Comparison of ENCODE assay signal across 1 cellular context in the genomic region with DNA sequence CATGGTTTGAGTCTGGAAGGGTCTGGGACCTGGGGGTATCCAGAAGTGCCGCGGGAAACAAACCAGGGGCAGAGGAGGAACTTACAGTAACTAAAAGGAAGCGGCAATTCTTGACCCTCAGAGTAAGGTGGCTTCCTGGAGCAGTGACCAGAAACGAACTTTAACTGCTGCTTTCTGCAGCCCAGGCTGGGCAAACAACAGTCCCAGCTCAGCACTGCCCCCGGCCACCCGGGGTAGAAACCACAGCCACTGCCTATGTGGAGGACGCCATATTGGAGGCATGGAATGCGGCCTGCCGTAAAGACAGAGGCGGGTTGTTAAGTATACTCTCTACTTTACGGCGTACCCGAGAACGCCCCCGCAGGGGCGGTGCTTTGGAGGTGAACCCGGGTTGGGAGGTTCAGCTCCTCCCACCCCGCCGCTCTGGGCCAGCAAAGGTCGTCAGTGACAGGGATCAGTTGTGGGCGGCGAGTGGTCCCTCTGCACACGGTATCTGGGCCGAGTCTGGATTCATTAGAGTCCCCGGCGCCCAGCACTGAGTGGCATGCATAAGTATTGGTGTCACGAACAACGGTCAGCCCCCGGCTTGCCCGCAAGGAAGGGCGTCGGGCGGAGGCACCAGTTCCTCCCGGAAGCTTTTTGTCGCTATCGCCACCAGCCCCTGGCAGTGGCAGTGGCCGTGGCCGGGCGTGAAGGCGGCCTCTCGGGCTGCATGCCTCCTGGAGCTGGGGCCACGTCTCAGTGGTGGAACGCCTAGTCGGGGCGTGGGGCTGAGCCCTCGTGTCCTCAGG.
A peak's percentile ranks its signal among the peaks of the same experiment; 100 is the strongest.
TF ChIP-seq lines count a peak whose summit lies in the region.

TSS of gene PDSS2 (minus strand) at position 282 of the 791 bp plus-strand sequence. CDS start at position 3, 279 bp downstream.

TF ChIP-seq in HEK293, 187 proteins besides CTCF, POLR2A, EP300 and RAD21 (continued from another document and continues in another):
- TF ChIP-seq ZBTB26 (tag by site-specific recombination; optimal IDR thresholded peaks at IDR 0.05) (peak; percentile 42), ZNF2 (tag by site-specific recombination; IDR thresholded peaks at IDR 0.05) (peak; percentile 47; the same call in 1 of the 2 replicates), GLI2 (tag by site-specific recombination; IDR thresholded peaks at IDR 0.05; ENCODE audit: borderline replicate concordance, low read depth) (no peak), FEZF1 (tag by site-specific recombination; IDR thresholded peaks at IDR 0.05) (no peak), ZNF26 (tag by site-specific recombination; IDR thresholded peaks at IDR 0.05) (no peak), SP7 (tag by site-specific recombination; IDR thresholded peaks at IDR 0.05) (peak; percentile 81), ZBTB8A (tag by site-specific recombination; IDR thresholded peaks at IDR 0.05) (peak; percentile 97), ZNF404 (tag by site-specific recombination; IDR thresholded peaks at IDR 0.05) (no peak), ZNF701 (tag by site-specific recombination; IDR thresholded peaks at IDR 0.05) (no peak), ZNF433 (tag by site-specific recombination; IDR thresholded peaks at IDR 0.05; ENCODE audit: low read depth) (no peak), ZNF366 (tag by site-specific recombination; conservative IDR thresholded peaks at IDR 0.05) (no peak), ZNF239 (tag by site-specific recombination; IDR thresholded peaks at IDR 0.05) (no peak), ZNF391 (tag by site-specific recombination; IDR thresholded peaks at IDR 0.05; ENCODE audit: borderline replicate concordance, low read depth) (no peak), ZNF473 (tag by site-specific recombination; IDR thresholded peaks at IDR 0.05) (no peak), SCRT2 (tag by site-specific recombination; IDR thresholded peaks at IDR 0.05) (0 out of 2 replicates have a peak, but pooled peaks have one; percentile 3), ZNF830 (tag by site-specific recombination; IDR thresholded peaks at IDR 0.05; ENCODE audit: low read depth) (no peak), OVOL3 (tag by site-specific recombination; IDR thresholded peaks at IDR 0.05) (no peak), ZNF23 (tag by site-specific recombination; IDR thresholded peaks at IDR 0.05; ENCODE audit: borderline replicate concordance) (no peak), ZNF302 (tag by site-specific recombination; IDR thresholded peaks at IDR 0.05; ENCODE audit: low read depth) (no peak), ZNF155 (tag by site-specific recombination; IDR thresholded peaks at IDR 0.05) (no peak), ZNF132 (tag by site-specific recombination; IDR thresholded peaks at IDR 0.05; ENCODE audit: borderline replicate concordance) (no peak), BCL11B (tag by site-specific recombination; IDR thresholded peaks at IDR 0.05; ENCODE audit: low read depth) (no peak), ZNF660 (tag by site-specific recombination; IDR thresholded peaks at IDR 0.05) (peak; percentile 97), ZNF549 (tag by site-specific recombination; IDR thresholded peaks at IDR 0.05) (no peak), ZNF24 (tag by site-specific recombination; IDR thresholded peaks at IDR 0.05) (peak; percentile 70; the same call in 1 of the 2 replicates), PRDM10 (tag by site-specific recombination; IDR thresholded peaks at IDR 0.05) (peak; percentile 77), ZNF513 (tag by site-specific recombination; IDR thresholded peaks at IDR 0.05) (no peak), KLF9 (tag by site-specific recombination; IDR thresholded peaks at IDR 0.05; ENCODE audit: low read depth) (peak; percentile 71; the same call in 1 of the 2 replicates), ZNF529 (tag by site-specific recombination; IDR thresholded peaks at IDR 0.05; ENCODE audit: insufficient replicate concordance) (no peak), ZNF555 (tag by site-specific recombination; conservative IDR thresholded peaks at IDR 0.05) (no peak), ZNF837 (tag by site-specific recombination; IDR thresholded peaks at IDR 0.05) (no peak), ZNF221 (tag by site-specific recombination; IDR thresholded peaks at IDR 0.05; ENCODE audit: borderline replicate concordance) (0 out of 2 replicates have a peak, but pooled peaks have one; percentile 72), ZBTB1 (tag by site-specific recombination; IDR thresholded peaks at IDR 0.05) (no peak), ZBTB21 (tag by site-specific recombination; IDR thresholded peaks at IDR 0.05) (no peak), ZIC2 (tag by site-specific recombination; IDR thresholded peaks at IDR 0.05) (peak; percentile 6; the same call in 1 of the 2 replicates), TCF7L2 (IDR thresholded peaks at IDR 0.05; ENCODE audit: borderline replicate concordance, low read depth, low read length) (no peak), ZNF223 (tag by site-specific recombination; IDR thresholded peaks at IDR 0.05) (no peak), ZSCAN16 (tag by site-specific recombination; IDR thresholded peaks at IDR 0.05) (no peak), MYNN (tag by site-specific recombination; IDR thresholded peaks at IDR 0.05; ENCODE audit: borderline replicate concordance) (no peak), ZNF791 (tag by site-specific recombination; IDR thresholded peaks at IDR 0.05) (no peak), IKZF3 (tag by site-specific recombination; IDR thresholded peaks at IDR 0.05) (no peak)
- TF ChIP-seq, protein P1, sequence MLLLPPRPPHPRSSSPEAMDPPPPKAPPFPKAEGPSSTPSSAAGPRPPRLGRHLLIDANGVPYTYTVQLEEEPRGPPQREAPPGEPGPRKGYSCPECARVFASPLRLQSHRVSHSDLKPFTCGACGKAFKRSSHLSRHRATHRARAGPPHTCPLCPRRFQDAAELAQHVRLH (tag by site-specific recombination; IDR thresholded peaks at IDR 0.05), result peak; percentile 27; the same call in 1 of the 2 replicates
- TF ChIP-seq, protein P2, sequence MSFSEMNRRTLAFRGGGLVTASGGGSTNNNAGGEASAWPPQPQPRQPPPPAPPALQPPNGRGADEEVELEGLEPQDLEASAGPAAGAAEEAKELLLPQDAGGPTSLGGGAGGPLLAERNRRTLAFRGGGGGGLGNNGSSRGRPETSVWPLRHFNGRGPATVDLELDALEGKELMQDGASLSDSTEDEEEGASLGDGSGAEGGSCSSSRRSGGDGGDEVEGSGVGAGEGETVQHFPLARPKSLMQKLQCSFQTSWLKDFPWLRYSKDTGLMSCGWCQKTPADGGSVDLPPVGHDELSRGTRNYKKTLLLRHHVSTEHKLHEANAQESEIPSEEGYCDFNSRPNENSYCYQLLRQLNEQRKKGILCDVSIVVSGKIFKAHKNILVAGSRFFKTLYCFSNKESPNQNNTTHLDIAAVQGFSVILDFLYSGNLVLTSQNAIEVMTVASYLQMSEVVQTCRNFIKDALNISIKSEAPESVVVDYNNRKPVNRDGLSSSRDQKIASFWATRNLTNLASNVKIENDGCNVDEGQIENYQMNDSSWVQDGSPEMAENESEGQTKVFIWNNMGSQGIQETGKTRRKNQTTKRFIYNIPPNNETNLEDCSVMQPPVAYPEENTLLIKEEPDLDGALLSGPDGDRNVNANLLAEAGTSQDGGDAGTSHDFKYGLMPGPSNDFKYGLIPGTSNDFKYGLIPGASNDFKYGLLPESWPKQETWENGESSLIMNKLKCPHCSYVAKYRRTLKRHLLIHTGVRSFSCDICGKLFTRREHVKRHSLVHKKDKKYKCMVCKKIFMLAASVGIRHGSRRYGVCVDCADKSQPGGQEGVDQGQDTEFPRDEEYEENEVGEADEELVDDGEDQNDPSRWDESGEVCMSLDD (tag by site-specific recombination; IDR thresholded peaks at IDR 0.05), result no peak
- TF ChIP-seq, protein P3, sequence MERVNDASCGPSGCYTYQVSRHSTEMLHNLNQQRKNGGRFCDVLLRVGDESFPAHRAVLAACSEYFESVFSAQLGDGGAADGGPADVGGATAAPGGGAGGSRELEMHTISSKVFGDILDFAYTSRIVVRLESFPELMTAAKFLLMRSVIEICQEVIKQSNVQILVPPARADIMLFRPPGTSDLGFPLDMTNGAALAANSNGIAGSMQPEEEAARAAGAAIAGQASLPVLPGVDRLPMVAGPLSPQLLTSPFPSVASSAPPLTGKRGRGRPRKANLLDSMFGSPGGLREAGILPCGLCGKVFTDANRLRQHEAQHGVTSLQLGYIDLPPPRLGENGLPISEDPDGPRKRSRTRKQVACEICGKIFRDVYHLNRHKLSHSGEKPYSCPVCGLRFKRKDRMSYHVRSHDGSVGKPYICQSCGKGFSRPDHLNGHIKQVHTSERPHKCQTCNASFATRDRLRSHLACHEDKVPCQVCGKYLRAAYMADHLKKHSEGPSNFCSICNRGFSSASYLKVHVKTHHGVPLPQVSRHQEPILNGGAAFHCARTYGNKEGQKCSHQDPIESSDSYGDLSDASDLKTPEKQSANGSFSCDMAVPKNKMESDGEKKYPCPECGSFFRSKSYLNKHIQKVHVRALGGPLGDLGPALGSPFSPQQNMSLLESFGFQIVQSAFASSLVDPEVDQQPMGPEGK (tag by site-specific recombination; IDR thresholded peaks at IDR 0.05), result peak; percentile 79
- TF ChIP-seq, protein P4, sequence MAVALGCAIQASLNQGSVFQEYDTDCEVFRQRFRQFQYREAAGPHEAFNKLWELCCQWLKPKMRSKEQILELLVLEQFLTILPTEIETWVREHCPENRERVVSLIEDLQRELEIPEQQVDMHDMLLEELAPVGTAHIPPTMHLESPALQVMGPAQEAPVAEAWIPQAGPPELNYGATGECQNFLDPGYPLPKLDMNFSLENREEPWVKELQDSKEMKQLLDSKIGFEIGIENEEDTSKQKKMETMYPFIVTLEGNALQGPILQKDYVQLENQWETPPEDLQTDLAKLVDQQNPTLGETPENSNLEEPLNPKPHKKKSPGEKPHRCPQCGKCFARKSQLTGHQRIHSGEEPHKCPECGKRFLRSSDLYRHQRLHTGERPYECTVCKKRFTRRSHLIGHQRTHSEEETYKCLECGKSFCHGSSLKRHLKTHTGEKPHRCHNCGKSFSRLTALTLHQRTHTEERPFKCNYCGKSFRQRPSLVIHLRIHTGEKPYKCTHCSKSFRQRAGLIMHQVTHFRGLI (tag by site-specific recombination; IDR thresholded peaks at IDR 0.05), result no peak; the same call in 1 of the 2 replicates
- TF ChIP-seq, protein P5, sequence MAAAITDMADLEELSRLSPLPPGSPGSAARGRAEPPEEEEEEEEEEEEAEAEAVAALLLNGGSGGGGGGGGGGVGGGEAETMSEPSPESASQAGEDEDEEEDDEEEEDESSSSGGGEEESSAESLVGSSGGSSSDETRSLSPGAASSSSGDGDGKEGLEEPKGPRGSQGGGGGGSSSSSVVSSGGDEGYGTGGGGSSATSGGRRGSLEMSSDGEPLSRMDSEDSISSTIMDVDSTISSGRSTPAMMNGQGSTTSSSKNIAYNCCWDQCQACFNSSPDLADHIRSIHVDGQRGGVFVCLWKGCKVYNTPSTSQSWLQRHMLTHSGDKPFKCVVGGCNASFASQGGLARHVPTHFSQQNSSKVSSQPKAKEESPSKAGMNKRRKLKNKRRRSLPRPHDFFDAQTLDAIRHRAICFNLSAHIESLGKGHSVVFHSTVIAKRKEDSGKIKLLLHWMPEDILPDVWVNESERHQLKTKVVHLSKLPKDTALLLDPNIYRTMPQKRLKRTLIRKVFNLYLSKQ (tag by site-specific recombination; IDR thresholded peaks at IDR 0.05; ENCODE audit: borderline replicate concordance), result no peak
